ENCODE assay signal across 12 cellular contexts in the genomic region with DNA sequence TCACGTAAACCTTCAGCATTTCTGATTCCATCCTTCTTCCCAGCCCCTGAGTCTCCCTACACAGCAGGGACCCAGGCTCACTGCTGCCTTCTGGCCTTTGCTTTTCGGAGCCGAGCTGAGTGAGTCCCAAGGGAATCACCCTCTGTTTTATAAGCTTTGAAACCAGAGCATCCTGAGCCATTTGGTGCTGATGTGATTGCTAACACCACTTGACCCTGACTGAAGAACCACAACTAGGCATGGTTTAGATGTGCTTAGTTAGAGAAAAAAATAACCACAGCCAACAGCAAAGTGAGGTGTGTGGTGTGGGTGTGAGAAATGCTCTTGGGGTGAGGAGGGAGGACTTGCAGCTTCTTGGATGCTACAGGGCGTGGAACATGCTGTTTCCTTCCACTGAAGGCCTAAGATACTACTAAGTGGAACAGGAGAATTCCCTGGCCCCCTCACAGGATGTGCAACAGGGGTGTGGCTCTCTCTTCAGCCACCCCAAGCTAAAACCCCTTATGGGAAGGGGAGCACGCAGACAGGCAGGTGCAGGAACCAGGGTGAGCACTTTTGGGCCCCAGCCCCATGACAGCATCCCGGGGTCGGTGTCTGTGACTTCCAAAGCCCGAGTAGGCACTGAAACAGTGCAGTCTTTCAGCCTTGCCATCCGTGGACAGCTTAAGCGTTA. TPM values are rescaled to one million over a fixed set of nuclear protein-coding genes. Genes with fewer than 3 reads are reported as not detected.
DNase-seq lines count a peak whose midpoint lies in the region; ATAC-seq and TF ChIP-seq lines count a peak whose summit lies in the region.
"Had no signal": no experiment of that assay in that cellular context is flagged by ENCODE, and none has a peak within 500 bp of the region (broad histone marks: within the 10 kb centered on the region; RNA-seq: fewer than 3 reads in every experiment).

Gene TC2N, minus strand, starts transcription at position 221 of the 673 bp plus-strand sequence. CDS start 53,767 bp downstream, outside the sequence.

- peak within 1 kb of the TSS; percentile 21 for H2AFZ ChIP-seq in DND-41 (ENCODE audit: low read depth, low read length)

- no peaks in the 10 kb centered on the region for H3K36me3 Mint-ChIP-seq in progenitor cell of endocrine pancreas (ENCODE audit: insufficient read depth)
- H3K36me3 Mint-ChIP-seq: naive B cell had no signal

- H3K4me3 ChIP-seq in DND-41 (ENCODE audit: low read depth in 1 of 2, low read length in 2 of 2) = peak within 1 kb of the TSS in 1 of 2 experiments; percentile 23; a peak in 1 of 4 replicates
- H3K4me3 ChIP-seq: SJSA1, tibial artery had no signal

- H3K4me3 Mint-ChIP-seq in progenitor cell of endocrine pancreas (ENCODE audit: low read depth) = no peak within 1 kb of the TSS
- H3K4me3 Mint-ChIP-seq: dendritic cell treated with granulocyte-macrophage colony-stimulating factor and Interleukin-4, amounts not matched to agents 40 ng/mL and 50 ng/mL, for 4 days had no signal

- H3K4me2 ChIP-seq in DND-41 (ENCODE audit: insufficient read depth, low read length) = peak within 1 kb of the TSS; percentile 38

- peak within 1 kb of the TSS; percentile 34 for H3K9ac ChIP-seq in DND-41 (ENCODE audit: low read depth, low read length)

- no peaks in the 10 kb centered on the region for H3K36me3 ChIP-seq in DND-41 (ENCODE audit: insufficient read depth, low read length)
- H3K36me3 ChIP-seq: SJSA1 had no signal

- H3K79me2 ChIP-seq in DND-41 (ENCODE audit: insufficient read depth, low read length) = no peaks in the 10 kb centered on the region

- WGBS in adipose tissue, 3 donors = 85 to 91% (median 86%) methylated on average over 10 of the region's 10 CpGs

- ATAC-seq in DND-41 (ENCODE audit: insufficient read depth, low read depth) (peak; percentile 52), HG02571 (IDR thresholded peaks at IDR 0.05; ENCODE audit: unreplicated experiment) (no peak), HG03378 (IDR thresholded peaks at IDR 0.05; ENCODE audit: unreplicated experiment) (no peak)

- no peaks in the 10 kb centered on the region for H3K9me3 ChIP-seq in DND-41 (ENCODE audit: insufficient read depth, low read length, severe bottlenecking)
- H3K9me3 ChIP-seq: SJSA1, tibial artery had no signal

- peak; percentile 54 for DNase-seq in DND-41
- peak; percentile 71 for DNase-seq in NCI-H2171 treated with DMSO at 0.1 percent for 48 hours (lab: John Stamatoyannopoulos, UW)
- DNase-seq in progenitor cell of endocrine pancreas (ENCODE audit: low spot score, unreplicated experiment) = no peak
- DNase-seq in 8988T = no peak
- DNase-seq in NCI-H2081 (lab: John Stamatoyannopoulos, UW) = no peak
- DNase-seq: naive B cell, tibial artery had no signal

- H3K4me1 Mint-ChIP-seq in progenitor cell of endocrine pancreas (ENCODE audit: low read depth) = peaks cover 30% of the 10 kb centered on the region

- peaks cover 7% of the 10 kb centered on the region for H3K27me3 Mint-ChIP-seq in progenitor cell of endocrine pancreas
- H3K27me3 Mint-ChIP-seq: dendritic cell treated with granulocyte-macrophage colony-stimulating factor and Interleukin-4, amounts not matched to agents 40 ng/mL and 50 ng/mL, for 4 days; naive B cell had no signal

- no peaks in the 10 kb centered on the region for H3K27me3 ChIP-seq in DND-41 (ENCODE audit: insufficient read depth, low read length, poor library complexity)
- H3K27me3 ChIP-seq: SJSA1, tibial artery had no signal

- peak within 1 kb of the TSS; percentile 98 for H3K27ac ChIP-seq in DND-41 (ENCODE audit: low read length)
- no peak within 1 kb of the TSS for H3K27ac ChIP-seq in adipose tissue (ENCODE audit: low read depth, low read length)
- H3K27ac ChIP-seq: SJSA1, tibial artery had no signal

- no peak for TF ChIP-seq CTCF in DND-41 (IDR thresholded peaks at IDR 0.05; ENCODE audit: borderline replicate concordance, extremely low read depth, low read length, poor library complexity, severe bottlenecking)
- no peak for TF ChIP-seq CTCF in progenitor cell of endocrine pancreas (IDR thresholded peaks at IDR 0.05; ENCODE audit: unreplicated experiment)

- H3K27ac Mint-ChIP-seq in progenitor cell of endocrine pancreas = no peak within 1 kb of the TSS
- H3K27ac Mint-ChIP-seq: dendritic cell treated with granulocyte-macrophage colony-stimulating factor and Interleukin-4, amounts not matched to agents 40 ng/mL and 50 ng/mL, for 4 days had no signal

- H4K20me1 ChIP-seq in DND-41 (ENCODE audit: insufficient read depth, low read length) = no peaks in the 10 kb centered on the region

- H3K9me3 Mint-ChIP-seq in progenitor cell of endocrine pancreas (ENCODE audit: low read depth) = no peaks in the 10 kb centered on the region
- H3K9me3 Mint-ChIP-seq: dendritic cell treated with granulocyte-macrophage colony-stimulating factor and Interleukin-4, amounts not matched to agents 40 ng/mL and 50 ng/mL, for 4 days had no signal

- peaks cover 81% of the 10 kb centered on the region for H3K4me1 ChIP-seq in DND-41 (ENCODE audit: insufficient read depth, low read length)
- H3K4me1 ChIP-seq: SJSA1 had no signal

RNA-seq across cellular contexts. Expression of gene TC2N, which starts in this region (rescaled TPM):
- polyA plus RNA-seq in adipose tissue = 10 to 100 TPM; 12.1 to 68.2 (median 33.3) TPM
- total RNA-seq in progenitor cell of endocrine pancreas = 36.6 and 38.5 TPM in 2 replicates

Comparison
In these comparisons a context has a peak if more than half of its experiments do, and no peak if none do; other contexts are left out.
1. DNase-seq: peak in DND-41 (single experiment) and NCI-H2171 treated with DMSO at 0.1 percent for 48 hours (single experiment); none in progenitor cell of endocrine pancreas (single experiment), 8988T (single experiment) and NCI-H2081 (0 of 2).